ENCODE assay signal across 7 cellular contexts in genomic region chr1:59570524-59570923, GRCh38.
DNase-seq lines count a peak whose midpoint lies in the region; ATAC-seq and TF ChIP-seq lines count a peak whose summit lies in the region.

No MANE protein-coding gene starts in this region.

- no peak for TF ChIP-seq CTCF in choroid plexus epithelial cell (conservative IDR thresholded peaks at IDR 0.05; ENCODE audit: low read depth, low read length)
- no peak for TF ChIP-seq CTCF in GM10248 (IDR thresholded peaks at IDR 0.05; ENCODE audit: control extremely low read depth, extremely low read depth, low read depth, missing control alignments)
- TF ChIP-seq CTCF in WTC11 (IDR thresholded peaks at IDR 0.05): no peak

- no peak overlapping the region for H3K4me3 Mint-ChIP-seq in WTC11

- H3K4me1 Mint-ChIP-seq in WTC11: peaks cover 13% of the 10 kb centered on the region

- H3K36me3 Mint-ChIP-seq in WTC11: peaks cover 11% of the 10 kb centered on the region

- no peak overlapping the region for H3K27ac Mint-ChIP-seq in WTC11

- ATAC-seq in GM19043 (IDR thresholded peaks at IDR 0.05; ENCODE audit: low read depth, unreplicated experiment) (peak; percentile 80), HG02938 (IDR thresholded peaks at IDR 0.05; ENCODE audit: unreplicated experiment) (peak; percentile 84), WTC11 (no peak; the same call in 1 of the 2 replicates)

- POLR2A ChIA-PET in GM10248 (lab: Yijun Ruan, JAX): no interaction called here
- POLR2A ChIA-PET in WTC11 (lab: Charles Lee): no interaction called here

- H3K9me3 Mint-ChIP-seq in WTC11: peaks cover 17% of the 10 kb centered on the region

- DNase-seq in NOMO-1 treated with dmso at 0.1 percent for 144 hours (lab: John Stamatoyannopoulos, UW; ENCODE audit: unreplicated experiment) (peak; percentile 32), choroid plexus epithelial cell (ENCODE audit: low read depth) (peak; percentile 67), ureter (ENCODE audit: low spot score) (no peak), GM10248 (ENCODE audit: extremely low spot score) (no peak), WTC11 (ENCODE audit: low spot score) (no peak)

- no peaks in the 10 kb centered on the region for H3K27me3 Mint-ChIP-seq in WTC11 (ENCODE audit: low read depth)

- CTCF ChIA-PET in GM10248 (lab: Yijun Ruan, JAX) (interaction anchor here (1.1 to 1.3 kb wide), 2 partner anchors 10 to 14 kb away, joined by 3 read pairs; no protein-coding TSS in a partner anchor), WTC11 (lab: Charles Lee) (no interaction called here)

- no peak overlapping the region for H3K4me3 ChIP-seq in choroid plexus epithelial cell (ENCODE audit: low read depth, low read length)

TF ChIP-seq in WTC11, 78 proteins besides CTCF, POLR2A, EP300 and RAD21 (continues in another document):
- TF ChIP-seq SMAD3 (CRISPR knock-in tag; IDR thresholded peaks at IDR 0.05; ENCODE audit: borderline replicate concordance): no peak
- TF ChIP-seq ZNF532 (CRISPR knock-in tag; IDR thresholded peaks at IDR 0.05; ENCODE audit: borderline replicate concordance): no peak
- no peak for TF ChIP-seq ZNF263 (CRISPR knock-in tag; IDR thresholded peaks at IDR 0.05; ENCODE audit: low read depth)
- no peak for TF ChIP-seq SOX15 (CRISPR knock-in tag; IDR thresholded peaks at IDR 0.05)
- no peak for TF ChIP-seq AR (CRISPR knock-in tag; IDR thresholded peaks at IDR 0.05)
- TF ChIP-seq CBFB (CRISPR knock-in tag; IDR thresholded peaks at IDR 0.05; ENCODE audit: low read depth): no peak
- TF ChIP-seq, protein P1, sequence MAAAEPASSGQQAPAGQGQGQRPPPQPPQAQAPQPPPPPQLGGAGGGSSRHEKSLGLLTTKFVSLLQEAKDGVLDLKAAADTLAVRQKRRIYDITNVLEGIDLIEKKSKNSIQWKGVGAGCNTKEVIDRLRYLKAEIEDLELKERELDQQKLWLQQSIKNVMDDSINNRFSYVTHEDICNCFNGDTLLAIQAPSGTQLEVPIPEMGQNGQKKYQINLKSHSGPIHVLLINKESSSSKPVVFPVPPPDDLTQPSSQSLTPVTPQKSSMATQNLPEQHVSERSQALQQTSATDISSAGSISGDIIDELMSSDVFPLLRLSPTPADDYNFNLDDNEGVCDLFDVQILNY (CRISPR knock-in tag; IDR thresholded peaks at IDR 0.05): no peak
- TF ChIP-seq HMGA2 (CRISPR knock-in tag; IDR thresholded peaks at IDR 0.05): no peak
- no peak for TF ChIP-seq SP1 (CRISPR knock-in tag; conservative IDR thresholded peaks at IDR 0.05)
- no peak for TF ChIP-seq NR1H2 (CRISPR knock-in tag; IDR thresholded peaks at IDR 0.05)
- no peak for TF ChIP-seq NFATC4 (CRISPR knock-in tag; IDR thresholded peaks at IDR 0.05)
- no peak for TF ChIP-seq IRF1 (CRISPR knock-in tag; IDR thresholded peaks at IDR 0.05)
- no peak for TF ChIP-seq ZNF138 (CRISPR knock-in tag; conservative IDR thresholded peaks at IDR 0.05)
- TF ChIP-seq, protein P2, sequence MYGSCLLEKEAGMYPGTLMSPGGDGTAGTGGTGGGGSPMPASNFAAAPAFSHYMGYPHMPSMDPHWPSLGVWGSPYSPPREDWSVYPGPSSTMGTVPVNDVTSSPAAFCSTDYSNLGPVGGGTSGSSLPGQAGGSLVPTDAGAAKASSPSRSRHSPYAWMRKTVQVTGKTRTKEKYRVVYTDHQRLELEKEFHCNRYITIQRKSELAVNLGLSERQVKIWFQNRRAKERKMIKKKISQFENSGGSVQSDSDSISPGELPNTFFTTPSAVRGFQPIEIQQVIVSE (CRISPR knock-in tag; IDR thresholded peaks at IDR 0.05; ENCODE audit: borderline replicate concordance): no peak
- no peak for TF ChIP-seq FOXJ3 (CRISPR knock-in tag; IDR thresholded peaks at IDR 0.05; ENCODE audit: borderline replicate concordance)
- TF ChIP-seq, protein P3, sequence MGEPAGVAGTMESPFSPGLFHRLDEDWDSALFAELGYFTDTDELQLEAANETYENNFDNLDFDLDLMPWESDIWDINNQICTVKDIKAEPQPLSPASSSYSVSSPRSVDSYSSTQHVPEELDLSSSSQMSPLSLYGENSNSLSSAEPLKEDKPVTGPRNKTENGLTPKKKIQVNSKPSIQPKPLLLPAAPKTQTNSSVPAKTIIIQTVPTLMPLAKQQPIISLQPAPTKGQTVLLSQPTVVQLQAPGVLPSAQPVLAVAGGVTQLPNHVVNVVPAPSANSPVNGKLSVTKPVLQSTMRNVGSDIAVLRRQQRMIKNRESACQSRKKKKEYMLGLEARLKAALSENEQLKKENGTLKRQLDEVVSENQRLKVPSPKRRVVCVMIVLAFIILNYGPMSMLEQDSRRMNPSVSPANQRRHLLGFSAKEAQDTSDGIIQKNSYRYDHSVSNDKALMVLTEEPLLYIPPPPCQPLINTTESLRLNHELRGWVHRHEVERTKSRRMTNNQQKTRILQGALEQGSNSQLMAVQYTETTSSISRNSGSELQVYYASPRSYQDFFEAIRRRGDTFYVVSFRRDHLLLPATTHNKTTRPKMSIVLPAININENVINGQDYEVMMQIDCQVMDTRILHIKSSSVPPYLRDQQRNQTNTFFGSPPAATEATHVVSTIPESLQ (CRISPR knock-in tag; IDR thresholded peaks at IDR 0.05): no peak
- TF ChIP-seq, protein P4, sequence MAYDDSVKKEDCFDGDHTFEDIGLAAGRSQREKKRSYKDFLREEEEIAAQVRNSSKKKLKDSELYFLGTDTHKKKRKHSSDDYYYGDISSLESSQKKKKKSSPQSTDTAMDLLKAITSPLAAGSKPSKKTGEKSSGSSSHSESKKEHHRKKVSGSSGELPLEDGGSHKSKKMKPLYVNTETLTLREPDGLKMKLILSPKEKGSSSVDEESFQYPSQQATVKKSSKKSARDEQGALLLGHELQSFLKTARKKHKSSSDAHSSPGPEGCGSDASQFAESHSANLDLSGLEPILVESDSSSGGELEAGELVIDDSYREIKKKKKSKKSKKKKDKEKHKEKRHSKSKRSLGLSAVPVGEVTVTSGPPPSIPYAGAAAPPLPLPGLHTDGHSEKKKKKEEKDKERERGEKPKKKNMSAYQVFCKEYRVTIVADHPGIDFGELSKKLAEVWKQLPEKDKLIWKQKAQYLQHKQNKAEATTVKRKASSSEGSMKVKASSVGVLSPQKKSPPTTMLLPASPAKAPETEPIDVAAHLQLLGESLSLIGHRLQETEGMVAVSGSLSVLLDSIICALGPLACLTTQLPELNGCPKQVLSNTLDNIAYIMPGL (CRISPR knock-in tag; IDR thresholded peaks at IDR 0.05): no peak

Comparison
In these comparisons a context has a peak if more than half of its experiments do, and no peak if none do; other contexts are left out.
1. DNase-seq: peak in NOMO-1 treated with dmso at 0.1 percent for 144 hours (single experiment) and choroid plexus epithelial cell (single experiment); none in ureter (single experiment), GM10248 (single experiment) and WTC11 (single experiment).